In genomic region chr10:71725998-71726672, GRCh38 we compare ENCODE assay signal across 9 cellular contexts. TPM values are rescaled to one million over a fixed set of nuclear protein-coding genes. Genes with fewer than 3 reads are reported as not detected.
A peak's percentile ranks its signal among the peaks of the same experiment; 100 is the strongest.
DNase-seq lines count a peak whose midpoint lies in the region; ATAC-seq lines count a peak whose summit lies in the region.
"Had no signal": no experiment of that assay in that cellular context is flagged by ENCODE, and none has a peak within 500 bp of the region (broad histone marks: within the 10 kb centered on the region; RNA-seq: fewer than 3 reads in every experiment).

No MANE protein-coding gene starts in this region.

- peak overlapping the region; percentile 98 to 100 (median 99) for H3K27ac Mint-ChIP-seq in CD4-positive, CD25-positive, alpha-beta regulatory T cell

- no peaks in the 10 kb centered on the region for H3K9me3 ChIP-seq in CD4-positive, CD25-positive, alpha-beta regulatory T cell (ENCODE audit: control insufficient read depth in 2 of 2, low read length in 2 of 2)

- no peak for ATAC-seq in CD4-positive, CD25-positive, alpha-beta regulatory T cell (ENCODE audit: low read depth in 2 of 2)
- no peak for ATAC-seq in GM21360 (IDR thresholded peaks at IDR 0.05; ENCODE audit: unreplicated experiment)

- peak overlapping the region; percentile 85 for H3K27ac ChIP-seq in CD4-positive, CD25-positive, alpha-beta regulatory T cell (ENCODE audit: insufficient read depth, low read length, poor library complexity, severe bottlenecking)

- H3K27me3 ChIP-seq in CD4-positive, CD25-positive, alpha-beta regulatory T cell (ENCODE audit: control insufficient read depth, insufficient read depth, low read length), result no peaks in the 10 kb centered on the region

- peak overlapping the region in 3 of 4 donors; percentile 77 to 82 (median 78) for H3K4me3 Mint-ChIP-seq in CD4-positive, CD25-positive, alpha-beta regulatory T cell

- no peaks in the 10 kb centered on the region for H3K36me3 ChIP-seq in CD4-positive, CD25-positive, alpha-beta regulatory T cell (ENCODE audit: control insufficient read depth, insufficient read depth, low read length)

- peaks cover 7 to 80% (median 41%) of the 10 kb centered on the region in 4 donors for H3K4me1 Mint-ChIP-seq in CD4-positive, CD25-positive, alpha-beta regulatory T cell

- no peaks in the 10 kb centered on the region for H3K27me3 Mint-ChIP-seq in CD4-positive, CD25-positive, alpha-beta regulatory T cell

- peak in 2 of 3 donors; percentile 30 to 80 for DNase-seq in CD4-positive, CD25-positive, alpha-beta regulatory T cell
- DNase-seq in Kasumi-1 (lab: John Stamatoyannopoulos, UW) (peak; percentile 30 to 46), germinal center (ENCODE audit: low spot score) (peak; percentile 60), head of caudate nucleus (no peak), NCI-H226 (no peak)
- peak; percentile 88 for DNase-seq in activated CD8-positive, alpha-beta memory T cell treated with anti-CD3 and anti-CD28 coated beads, Interleukin-2, amount 50 U/mL, for 48 hours
- peak; percentile 72 to 84 (median 73) for DNase-seq in stimulated activated CD4-positive, alpha-beta T cell treated with anti-CD3 and anti-CD28 coated beads, TNF-alpha, amount 100 ng/mL, for 48 hours (ENCODE audit: low read depth in 3 of 3)

- peaks cover 7% of the 10 kb centered on the region for H3K36me3 Mint-ChIP-seq in CD4-positive, CD25-positive, alpha-beta regulatory T cell

- intact Hi-C loops in head of caudate nucleus (cut with DNase I), result no loop called here

- H3K4me1 ChIP-seq in CD4-positive, CD25-positive, alpha-beta regulatory T cell (ENCODE audit: control insufficient read depth, insufficient read depth, low read length, poor library complexity, severe bottlenecking), result peaks cover 63% of the 10 kb centered on the region

- H3K9me3 Mint-ChIP-seq in CD4-positive, CD25-positive, alpha-beta regulatory T cell, result no peaks in the 10 kb centered on the region

- peak overlapping the region; percentile 61 for H3K4me3 ChIP-seq in CD4-positive, CD25-positive, alpha-beta regulatory T cell (ENCODE audit: low read depth, low read length)

RNA-seq across cellular contexts. Expression of gene C10orf105, which starts 6.6 kb away (rescaled TPM):
- 0.52 TPM for total RNA-seq in CD4-positive, CD25-positive, alpha-beta regulatory T cell
- under 1 TPM in 2 of 4 donors, not detected in 2; 0.05 to 0.20 TPM for polyA plus RNA-seq in CD4-positive, CD25-positive, alpha-beta regulatory T cell

RNA-seq across cellular contexts. Expression of gene VSIR, which starts 47.2 kb away (rescaled TPM):
- 167 TPM for total RNA-seq in CD4-positive, CD25-positive, alpha-beta regulatory T cell
- polyA plus RNA-seq in CD4-positive, CD25-positive, alpha-beta regulatory T cell, result 100 to 1,000 TPM; 226 to 339 (median 294) TPM
- polyA plus RNA-seq: neural cell had no signal

Comparison
In these comparisons a context has a peak if more than half of its experiments do, and no peak if none do; other contexts are left out.
1. DNase-seq: peak in CD4-positive, CD25-positive, alpha-beta regulatory T cell (2 of 3), Kasumi-1 (2 of 2), activated CD8-positive, alpha-beta memory T cell treated with anti-CD3 and anti-CD28 coated beads, Interleukin-2, amount 50 U/mL, for 48 hours (single experiment), germinal center (single experiment) and stimulated activated CD4-positive, alpha-beta T cell treated with anti-CD3 and anti-CD28 coated beads, TNF-alpha, amount 100 ng/mL, for 48 hours (3 of 3); none in head of caudate nucleus (0 of 42) and NCI-H226 (single experiment).